Comparison of ENCODE assay signal across 24 cellular contexts in the genomic region with DNA sequence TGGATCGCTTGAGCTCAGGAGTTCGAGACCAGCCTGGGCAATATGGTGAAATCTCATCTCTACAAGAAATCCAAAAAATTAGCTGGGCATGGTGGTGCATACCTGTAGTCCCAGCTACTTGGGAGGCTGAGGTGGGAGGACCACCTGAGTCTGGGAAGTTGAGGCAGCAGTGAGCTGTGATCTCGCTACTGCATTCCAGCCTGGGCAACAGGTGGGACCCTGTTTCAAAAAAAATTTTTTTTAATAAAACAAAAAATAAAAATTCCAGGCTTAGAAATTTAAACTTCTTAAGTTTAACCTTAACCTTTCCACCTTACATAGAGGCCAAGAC. TPM values are rescaled to one million over a fixed set of nuclear protein-coding genes. Genes with fewer than 3 reads are reported as not detected.
DNase-seq lines count a peak whose midpoint lies in the region; ATAC-seq and TF ChIP-seq lines count a peak whose summit lies in the region.
"Had no signal": no experiment of that assay in that cellular context is flagged by ENCODE, and none has a peak within 500 bp of the region (broad histone marks: within the 10 kb centered on the region; RNA-seq: fewer than 3 reads in every experiment).

No MANE protein-coding gene starts in this region.

- no peak overlapping the region for H2AFZ ChIP-seq in trophoblast cell (ENCODE audit: insufficient read depth, low read length, poor library complexity)

- no peak overlapping the region for H2BK120ac ChIP-seq in trophoblast cell (ENCODE audit: insufficient read depth, low read length, poor library complexity)

- no peak overlapping the region for H4K8ac ChIP-seq in trophoblast cell (ENCODE audit: low read depth, low read length)

- H3K4me1 ChIP-seq in left ventricle myocardium inferior (peaks cover 26% of the 10 kb centered on the region), right cardiac atrium (ENCODE audit: control insufficient read depth, insufficient read depth, low read length) (no peaks in the 10 kb centered on the region), esophagus muscularis mucosa (peaks cover 8 to 95% (median 86%) of the 10 kb centered on the region in 4 donors), trophoblast cell (ENCODE audit: control insufficient read depth in 1 of 2, insufficient read depth in 2 of 2, low read length in 2 of 2) (peaks cover 4% of the 10 kb centered on the region in 2 experiments)
- H3K4me1 ChIP-seq: HAP-1 had no signal

- no peak for TF ChIP-seq POLR2A in esophagus muscularis mucosa (IDR thresholded peaks at IDR 0.05; ENCODE audit: low read depth)

- H4K91ac ChIP-seq in trophoblast cell (ENCODE audit: low read depth, low read length): no peak overlapping the region

- no peak overlapping the region for H3K14ac ChIP-seq in trophoblast cell (ENCODE audit: low read length)

- H3K4me2 ChIP-seq in trophoblast cell (ENCODE audit: low read length): no peak overlapping the region
- H3K4me2 ChIP-seq: BLaER1 had no signal

- no peak for TF ChIP-seq EP300 in esophagus muscularis mucosa (IDR thresholded peaks at IDR 0.05)

- no peak overlapping the region for H2BK5ac ChIP-seq in trophoblast cell (ENCODE audit: low read depth, low read length, poor library complexity)

- WGBS in right cardiac atrium: 96% methylated on average over 3 of the region's 3 CpGs
- 100% methylated on average over 3 of the region's 3 CpGs for WGBS in esophagus muscularis mucosa
- WGBS in trophoblast cell (ENCODE audit: extremely low coverage, insufficient coverage, insufficient read length): no CpG with 5 or more reads among the region's 3 CpGs

- DNase-seq in left ventricle myocardium inferior (no peak), right cardiac atrium (no peak), esophagus muscularis mucosa (ENCODE audit: extremely low spot score) (no peak), trophoblast cell (no peak), hippocampal formation (lab: John Stamatoyannopoulos, UW) (no peak), NCI-H1092 (lab: John Stamatoyannopoulos, UW) (no peak), iPS-NIHi7 (ENCODE audit: extremely low spot score) (no peak)
- DNase-seq: 8988T; activated naive CD4-positive, alpha-beta T cell treated with anti-CD3 and anti-CD28 coated beads for 36 hours; activated T-cell treated with anti-CD3 and anti-CD28 coated beads, Interleukin-2, amount 50 U/mL, for 48 hours; Calu3; cortex of kidney; hypothalamus; naive thymus-derived CD4-positive, alpha-beta T cell; NCI-H1105; NCI-H2081 treated with DMSO at 0.1 percent for 48 hours; NCI-H446; ovary had no signal

- H3K9me3 ChIP-seq in left ventricle myocardium inferior (replicated peaks): no peaks in the 10 kb centered on the region
- H3K9me3 ChIP-seq in right cardiac atrium (ENCODE audit: control insufficient read depth, low read length): no peaks in the 10 kb centered on the region
- H3K9me3 ChIP-seq in esophagus muscularis mucosa: no peaks in the 10 kb centered on the region
- H3K9me3 ChIP-seq in trophoblast cell (ENCODE audit: insufficient read depth, low read depth, low read length): no peaks in the 10 kb centered on the region
- H3K9me3 ChIP-seq: BLaER1, HAP-1, ovary, tibial nerve had no signal

- no peak overlapping the region for H2BK12ac ChIP-seq in trophoblast cell (ENCODE audit: low read length)

- H3K27me3 ChIP-seq in left ventricle myocardium inferior (ENCODE audit: low read depth) (peaks cover 23% of the 10 kb centered on the region), right cardiac atrium (ENCODE audit: control insufficient read depth, insufficient read depth) (no peaks in the 10 kb centered on the region), esophagus muscularis mucosa (no peaks in the 10 kb centered on the region), trophoblast cell (ENCODE audit: insufficient read depth, low read length) (no peaks in the 10 kb centered on the region)
- H3K27me3 ChIP-seq: BLaER1, ovary, tibial nerve had no signal

- H4K12ac ChIP-seq in trophoblast cell (ENCODE audit: low read depth, low read length): no peak overlapping the region

- peaks cover 2% of the 10 kb centered on the region for H3K79me1 ChIP-seq in trophoblast cell (ENCODE audit: low read length)

- no peak overlapping the region for H3K4ac ChIP-seq in trophoblast cell (ENCODE audit: low read depth, low read length)

- H3K27ac ChIP-seq in left ventricle myocardium inferior (replicated peaks) (peak overlapping the region; percentile 49), right cardiac atrium (ENCODE audit: low read length) (no peak overlapping the region), esophagus muscularis mucosa (replicated peaks in 1 of 4) (peak overlapping the region; percentile 76 to 90 (median 85)), trophoblast cell (ENCODE audit: low read depth, low read length) (peak overlapping the region; percentile 48)
- H3K27ac ChIP-seq: BLaER1 had no signal

- no peak overlapping the region for H2AK5ac ChIP-seq in trophoblast cell (ENCODE audit: low read length)

- ATAC-seq in right cardiac atrium (no peak), HG03565 (IDR thresholded peaks at IDR 0.05; ENCODE audit: unreplicated experiment) (no peak)
- ATAC-seq: naive thymus-derived CD4-positive, alpha-beta T cell; stimulated activated effector memory CD8-positive, alpha-beta T cell treated with anti-CD3 and anti-CD28 coated beads, Interleukin-12 subunit alpha, Interleukin-12 subunit beta, amount 100 ng/mL, for 72 hours had no signal

- H3K23ac ChIP-seq in trophoblast cell (ENCODE audit: low read length): no peak overlapping the region

- no peak overlapping the region for H3K18ac ChIP-seq in trophoblast cell (ENCODE audit: low read length)

- H3K4me3 ChIP-seq in left ventricle myocardium inferior: no peak overlapping the region
- H3K4me3 ChIP-seq in right cardiac atrium (ENCODE audit: low read length): no peak overlapping the region
- no peak overlapping the region for H3K4me3 ChIP-seq in esophagus muscularis mucosa
- H3K4me3 ChIP-seq in trophoblast cell (ENCODE audit: low read depth, low read length): no peak overlapping the region
- H3K4me3 ChIP-seq: BLaER1, HAP-1, lung, ovary, tibial nerve had no signal

- no peak overlapping the region for H3K9ac ChIP-seq in trophoblast cell (ENCODE audit: low read length)
- H3K9ac ChIP-seq: BLaER1 had no signal

- intact Hi-C loops in left ventricle myocardium inferior (cut with micrococcal nuclease) (no loop called here), right cardiac atrium (cut with DNase I) (no loop called here), esophagus muscularis mucosa (cut with DNase I) (no loop called here)

- TF ChIP-seq CTCF in left ventricle myocardium inferior (IDR thresholded peaks at IDR 0.05; ENCODE audit: borderline replicate concordance) (no peak), esophagus muscularis mucosa (IDR thresholded peaks at IDR 0.05) (no peak)

- H3K79me2 ChIP-seq in trophoblast cell (ENCODE audit: control insufficient read depth, insufficient read depth, low read length, poor library complexity): no peaks in the 10 kb centered on the region

- H3K36me3 ChIP-seq in left ventricle myocardium inferior (no peaks in the 10 kb centered on the region), esophagus muscularis mucosa (no peaks in the 10 kb centered on the region), trophoblast cell (ENCODE audit: control insufficient read depth in 1 of 2, insufficient read depth in 2 of 2, low read length in 2 of 2) (peaks cover 0 to 3% of the 10 kb centered on the region in 2 experiments)
- H3K36me3 ChIP-seq: BLaER1, HAP-1, ovary, tibial nerve had no signal

RNA-seq across cellular contexts. Expression of a gene that starts 21.2 kb away (rescaled TPM):
- total RNA-seq in left ventricle myocardium inferior (3.4 TPM), right cardiac atrium (10 to 100 TPM in 3 of 4 donors, 1 to 10 TPM in 1; 5.0 to 34.1 (median 19.3) TPM), esophagus muscularis mucosa (100 to 1,000 TPM; 169 to 215 (median 197) TPM)
- 6.6 TPM for polyA plus RNA-seq in right cardiac atrium
- 52.0 and 56.1 TPM in 2 replicates for polyA plus RNA-seq in trophoblast cell (2013)
- total RNA-seq: Calu3 had no signal

Comparison
In these comparisons a context has a peak if more than half of its experiments do, and no peak if none do; other contexts are left out.
1. RNA of a gene that starts 21.2 kb away (total RNA-seq): 169 to 215 TPM in esophagus muscularis mucosa; 5.0 to 34.1 TPM in right cardiac atrium and 3.4 TPM in left ventricle myocardium inferior (single experiment); every median in the first group is over 4 times any median in the second.